8 cellular contexts compared by ENCODE assay signal in the genomic region with DNA sequence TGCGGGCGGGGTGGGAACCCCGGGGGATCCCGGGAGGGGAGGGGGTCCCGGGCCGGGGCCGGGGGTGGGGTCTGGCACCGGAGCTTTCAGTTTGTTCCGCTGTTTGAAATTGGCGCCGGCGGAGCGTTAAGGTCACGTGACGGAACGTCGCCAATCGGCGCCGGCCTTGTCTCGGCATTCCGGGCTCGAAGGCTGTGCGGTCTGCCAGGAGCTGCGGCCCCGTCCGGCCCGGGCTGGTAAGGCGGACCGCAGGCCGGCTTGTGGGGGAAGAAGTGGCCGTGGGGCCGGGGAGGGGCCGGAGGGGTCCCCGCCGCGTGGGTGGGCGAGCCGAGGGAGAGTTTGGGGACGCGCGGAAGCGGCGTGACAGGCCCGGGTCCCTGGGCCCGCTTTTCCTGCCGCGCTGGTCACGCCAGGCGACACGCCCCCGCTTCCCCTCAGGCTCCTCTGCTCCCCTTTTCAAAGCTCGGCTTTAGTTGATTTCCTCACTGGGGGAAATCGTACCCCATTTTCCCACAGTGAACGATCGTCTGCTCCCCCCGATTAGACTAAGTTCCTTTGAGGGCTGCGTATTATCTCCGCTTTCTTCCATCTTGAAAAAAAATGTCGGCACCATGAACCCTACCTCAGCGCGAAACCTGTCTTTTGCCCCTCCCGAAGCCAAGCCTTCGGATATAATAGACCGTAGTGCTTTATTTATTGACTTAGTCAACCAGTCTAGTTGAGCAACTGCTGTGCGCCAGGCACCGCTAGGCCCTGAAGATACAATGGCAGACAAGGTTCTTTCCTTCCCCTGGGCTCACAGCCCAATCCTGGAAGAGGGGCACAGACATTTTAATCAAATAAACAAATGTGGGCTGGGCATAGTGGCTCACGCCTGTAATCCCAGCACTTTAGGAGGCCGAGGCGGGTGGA. TPM values are rescaled to one million over a fixed set of nuclear protein-coding genes. Genes with fewer than 3 reads are reported as not detected.
DNase-seq lines count a peak whose midpoint lies in the region; ATAC-seq and TF ChIP-seq lines count a peak whose summit lies in the region.

A gene with protein sequence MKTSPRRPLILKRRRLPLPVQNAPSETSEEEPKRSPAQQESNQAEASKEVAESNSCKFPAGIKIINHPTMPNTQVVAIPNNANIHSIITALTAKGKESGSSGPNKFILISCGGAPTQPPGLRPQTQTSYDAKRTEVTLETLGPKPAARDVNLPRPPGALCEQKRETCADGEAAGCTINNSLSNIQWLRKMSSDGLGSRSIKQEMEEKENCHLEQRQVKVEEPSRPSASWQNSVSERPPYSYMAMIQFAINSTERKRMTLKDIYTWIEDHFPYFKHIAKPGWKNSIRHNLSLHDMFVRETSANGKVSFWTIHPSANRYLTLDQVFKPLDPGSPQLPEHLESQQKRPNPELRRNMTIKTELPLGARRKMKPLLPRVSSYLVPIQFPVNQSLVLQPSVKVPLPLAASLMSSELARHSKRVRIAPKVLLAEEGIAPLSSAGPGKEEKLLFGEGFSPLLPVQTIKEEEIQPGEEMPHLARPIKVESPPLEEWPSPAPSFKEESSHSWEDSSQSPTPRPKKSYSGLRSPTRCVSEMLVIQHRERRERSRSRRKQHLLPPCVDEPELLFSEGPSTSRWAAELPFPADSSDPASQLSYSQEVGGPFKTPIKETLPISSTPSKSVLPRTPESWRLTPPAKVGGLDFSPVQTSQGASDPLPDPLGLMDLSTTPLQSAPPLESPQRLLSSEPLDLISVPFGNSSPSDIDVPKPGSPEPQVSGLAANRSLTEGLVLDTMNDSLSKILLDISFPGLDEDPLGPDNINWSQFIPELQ (minus strand): TSS at position 128 of the 912 bp plus-strand sequence. CDS start 2,696 bp downstream, outside the sequence.
A gene with protein sequence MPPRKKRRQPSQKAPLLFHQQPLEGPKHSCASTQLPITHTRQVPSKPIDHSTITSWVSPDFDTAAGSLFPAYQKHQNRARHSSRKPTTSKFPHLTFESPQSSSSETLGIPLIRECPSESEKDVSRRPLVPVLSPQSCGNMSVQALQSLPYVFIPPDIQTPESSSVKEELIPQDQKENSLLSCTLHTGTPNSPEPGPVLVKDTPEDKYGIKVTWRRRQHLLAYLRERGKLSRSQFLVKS (plus strand): TSS at position 177 of the 912 bp plus-strand sequence. CDS start 8,144 bp downstream, outside the sequence.

- peak; percentile 97 for DNase-seq in GM13977 (ENCODE audit: low spot score)
- DNase-seq in NCI-H146 (lab: John Stamatoyannopoulos, UW): peak; percentile 93
- DNase-seq in T-helper 17 cell: peak; percentile 79 to 82 (median 82)
- peak; percentile 67 for DNase-seq in amniotic stem cell (lab: John Stamatoyannopoulos, UW)
- DNase-seq in left ventricle myocardium inferior: peak; percentile 89
- DNase-seq in psoas muscle: peak; percentile 90 to 96

- peak; percentile 73 for ATAC-seq in HG02840 (IDR thresholded peaks at IDR 0.05; ENCODE audit: low FRiP score, unreplicated experiment)
- peak; percentile 82 for ATAC-seq in T-helper 17 cell
- ATAC-seq in psoas muscle: peak; percentile 96 to 99 (median 97)

- no peaks in the 10 kb centered on the region for H3K27me3 Mint-ChIP-seq in T-helper 17 cell

- TF ChIP-seq CTCF in GM13977 (IDR thresholded peaks at IDR 0.05; ENCODE audit: extremely low read depth, insufficient read depth, missing control alignments) (no peak), left ventricle myocardium inferior (IDR thresholded peaks at IDR 0.05; ENCODE audit: borderline replicate concordance) (peak; percentile 33), psoas muscle (IDR thresholded peaks at IDR 0.05) (peak; percentile 31)

- intact Hi-C loops in left ventricle myocardium inferior (cut with micrococcal nuclease) (no loop called here), psoas muscle (cut with DNase I) (no loop called here)

- peaks cover 30% of the 10 kb centered on the region for H3K4me1 Mint-ChIP-seq in T-helper 17 cell

- H3K36me3 ChIP-seq in left ventricle myocardium inferior (no peaks in the 10 kb centered on the region), psoas muscle (ENCODE audit: insufficient read depth in 1 of 2, low read depth in 1 of 2) (peaks cover 0 to 2% of the 10 kb centered on the region in 2 donors), urinary bladder (ENCODE audit: insufficient read depth) (no peaks in the 10 kb centered on the region)

- peaks cover 8% of the 10 kb centered on the region for H3K36me3 Mint-ChIP-seq in T-helper 17 cell (ENCODE audit: low read depth)

- peak within 1 kb of the TSS; percentile 96 for H3K4me3 Mint-ChIP-seq in T-helper 17 cell

- H3K4me1 ChIP-seq in left ventricle myocardium inferior (peaks cover 23% of the 10 kb centered on the region), psoas muscle (peaks cover 11% of the 10 kb centered on the region), urinary bladder (ENCODE audit: insufficient read depth) (peaks cover 2% of the 10 kb centered on the region)

- H3K9me3 ChIP-seq in T-helper 17 cell (ENCODE audit: control insufficient read depth, low read length, poor library complexity, severe bottlenecking): no peaks in the 10 kb centered on the region
- no peaks in the 10 kb centered on the region for H3K9me3 ChIP-seq in left ventricle myocardium inferior (replicated peaks)
- H3K9me3 ChIP-seq in psoas muscle: no peaks in the 10 kb centered on the region

- H3K27me3 ChIP-seq in left ventricle myocardium inferior (ENCODE audit: low read depth): no peaks in the 10 kb centered on the region
- H3K27me3 ChIP-seq in psoas muscle (ENCODE audit: insufficient read depth in 3 of 3, low read length in 2 of 3): no peaks in the 10 kb centered on the region

- H3K4me3 ChIP-seq in left ventricle myocardium inferior (peak within 1 kb of the TSS; percentile 86), psoas muscle (peak within 1 kb of the TSS; percentile 78), urinary bladder (ENCODE audit: low read depth, low read length) (peak within 1 kb of the TSS; percentile 87)

- 2 to 6% (median 2%) methylated on average over 28 to 70 of the region's 70 CpGs for WGBS in psoas muscle, 3 donors
- under 1% methylated on average over 70 of the region's 70 CpGs for WGBS in urinary bladder

- H3K27ac ChIP-seq in left ventricle myocardium inferior (replicated peaks) (peak within 1 kb of the TSS; percentile 77), psoas muscle (peak within 1 kb of the TSS; percentile 88), urinary bladder (ENCODE audit: low read depth) (peak within 1 kb of the TSS; percentile 95)

- peak within 1 kb of the TSS; percentile 99 for H3K27ac Mint-ChIP-seq in T-helper 17 cell

- in situ Hi-C loops in GM13977 (cut with MboI; ENCODE audit: low pct_unique_long_range_greater_than_20kb, low sequenced_read_pairs, unreplicated experiment): loop anchor here (25.0 kb wide), 1 partner anchor 160 kb away; no protein-coding TSS in a partner anchor

RNA-seq across cellular contexts. Expression of the first gene that starts in this region (rescaled TPM):
- total RNA-seq in T-helper 17 cell: 1 to 10 TPM; 1.0 to 1.6 TPM
- 0.71 TPM for total RNA-seq in left ventricle myocardium inferior
- total RNA-seq in psoas muscle: under 1 TPM in 3 of 4 donors, not detected in 1; 0.15 to 0.59 (median 0.52) TPM
- under 1 TPM; 0.17 to 0.20 (median 0.17) TPM for polyA plus RNA-seq in psoas muscle
- total RNA-seq in urinary bladder: 6.2 TPM
- 0.49 TPM for polyA plus RNA-seq in urinary bladder

RNA-seq across cellular contexts. Expression of the second gene that starts in this region (rescaled TPM):
- total RNA-seq in T-helper 17 cell (10 to 100 TPM; 18.9 to 32.9 TPM), left ventricle myocardium inferior (3.6 TPM), psoas muscle (10 to 100 TPM in 1 of 4 donors, 1 to 10 TPM in 3; 1.8 to 11.7 (median 5.5) TPM), urinary bladder (27.4 TPM)
- polyA plus RNA-seq in psoas muscle (1 to 10 TPM; 3.1 to 7.9 (median 6.4) TPM), urinary bladder (12.0 TPM)

Comparison
In these comparisons a context has a peak if more than half of its experiments do, and no peak if none do; other contexts are left out.
1. Peak in every context shown above with its lines: DNase-seq, ATAC-seq, H3K4me3 ChIP-seq and H3K27ac ChIP-seq.